In genomic region chr9:19386469-19387044, GRCh38 we compare ENCODE assay signal across 17 cellular contexts. TPM values are rescaled to one million over a fixed set of nuclear protein-coding genes. Genes with fewer than 3 reads are reported as not detected.
DNase-seq lines count a peak whose midpoint lies in the region; ATAC-seq and TF ChIP-seq lines count a peak whose summit lies in the region.
"Had no signal": no experiment of that assay in that cellular context is flagged by ENCODE, and none has a peak within 500 bp of the region (broad histone marks: within the 10 kb centered on the region; RNA-seq: fewer than 3 reads in every experiment).

No MANE protein-coding gene starts in this region.

- no peaks in the 10 kb centered on the region for H3K27me3 ChIP-seq in GM23338 (ENCODE audit: insufficient read depth)
- H3K27me3 ChIP-seq: BLaER1 had no signal

- H3K4me2 ChIP-seq in GM23338, result no peak overlapping the region
- H3K4me2 ChIP-seq: BLaER1 had no signal

- no peaks in the 10 kb centered on the region for H3K4me1 ChIP-seq in GM23338 (ENCODE audit: insufficient read depth)
- H3K4me1 ChIP-seq: BLaER1 had no signal

- no peaks in the 10 kb centered on the region for H3K36me3 ChIP-seq in GM23338 (ENCODE audit: insufficient read depth)
- H3K36me3 ChIP-seq: BLaER1 had no signal

- H3K4me1 Mint-ChIP-seq in GM23338, result no peaks in the 10 kb centered on the region
- H3K4me1 Mint-ChIP-seq in activated T-helper 17 cell treated with anti-CD3 and anti-CD28 coated beads, Interleukin-2, amount 50 U/mL, for 72 hours, result no peaks in the 10 kb centered on the region
- peaks cover 3% of the 10 kb centered on the region for H3K4me1 Mint-ChIP-seq in activated T-helper 2 cell treated with anti-CD3 and anti-CD28 coated beads, Interferon-gamma antibody, Interleukin-2, Interleukin-4, amounts not matched to agents 10 μg/mL and 5 μg/mL and 100 μg/mL, durations not matched to agents 14 hours and 24 hours and 36 hours (ENCODE audit: low read depth)

- H3F3A ChIP-seq in GM23338 (replicated peaks; ENCODE audit: low read depth), result no peaks in the 10 kb centered on the region

- H3K9me2 ChIP-seq in GM23338 (ENCODE audit: insufficient read depth), result 0 out of 2 replicates have a peak, but pooled peaks cover 3% of the 10 kb centered on the region

- intact Hi-C loops in activated T-helper 2 cell treated with anti-CD3 and anti-CD28 coated beads, Interferon-gamma antibody, Interleukin-2, Interleukin-4, amounts not matched to agents 10 μg/mL and 5 μg/mL and 100 μg/mL, durations not matched to agents 14 hours and 24 hours and 36 hours (cut with micrococcal nuclease), result no loop called here

- H2AFZ ChIP-seq in GM23338, result no peak overlapping the region

- no peaks in the 10 kb centered on the region for H3K79me2 ChIP-seq in GM23338 (replicated peaks; ENCODE audit: insufficient read depth)

- H3K4me3 Mint-ChIP-seq in GM23338, result no peak overlapping the region
- H3K4me3 Mint-ChIP-seq in activated T-helper 17 cell treated with anti-CD3 and anti-CD28 coated beads, Interleukin-2, amount 50 U/mL, for 72 hours, result no peak overlapping the region
- H3K4me3 Mint-ChIP-seq in activated T-helper 2 cell treated with anti-CD3 and anti-CD28 coated beads, Interferon-gamma antibody, Interleukin-2, Interleukin-4, amounts not matched to agents 10 μg/mL and 5 μg/mL and 100 μg/mL, durations not matched to agents 14 hours and 24 hours and 36 hours (ENCODE audit: low read depth), result no peak overlapping the region
- H3K4me3 Mint-ChIP-seq: CD8-positive, alpha-beta T cell had no signal

- DNase-seq in GM23338 (ENCODE audit: low spot score), result no peak
- peak; percentile 32 for DNase-seq in fibroblast of peridontal ligament (ENCODE audit: extremely low read depth)
- no peak for DNase-seq in islet precursor cell
- DNase-seq in DMS53 (lab: John Stamatoyannopoulos, UW), result no peak
- no peak for DNase-seq in NCI-H774 (lab: John Stamatoyannopoulos, UW)
- no peak for DNase-seq in activated T-helper 2 cell treated with anti-CD3 and anti-CD28 coated beads, Interferon-gamma antibody, Interleukin-2, Interleukin-4, amounts not matched to agents 10 μg/mL and 5 μg/mL and 100 μg/mL, durations not matched to agents 14 hours and 24 hours and 36 hours (ENCODE audit: low spot score)
- DNase-seq: CD8-positive, alpha-beta T cell; DMS79; Karpas-422; MM.1S; NCI-H1105 treated with DMSO at 0.1 percent for 48 hours; NCI-H187; NCI-H226; NCI-H526 treated with DMSO at 0.1 percent for 48 hours; SHP77 had no signal

- ATAC-seq in GM23338, result no peak
- no peak for ATAC-seq in activated T-helper 17 cell treated with anti-CD3 and anti-CD28 coated beads, Interleukin-2, amount 50 U/mL, for 72 hours (replicated peaks)
- ATAC-seq: CD8-positive, alpha-beta T cell had no signal

- H4K20me1 ChIP-seq in GM23338 (replicated peaks; ENCODE audit: insufficient read depth), result no peaks in the 10 kb centered on the region
- H4K20me1 ChIP-seq: BLaER1 had no signal

- no peaks in the 10 kb centered on the region for H3K27me3 Mint-ChIP-seq in GM23338 (ENCODE audit: insufficient read depth, low read depth, poor library complexity)
- H3K27me3 Mint-ChIP-seq in activated T-helper 17 cell treated with anti-CD3 and anti-CD28 coated beads, Interleukin-2, amount 50 U/mL, for 72 hours, result peaks cover 5% of the 10 kb centered on the region
- H3K27me3 Mint-ChIP-seq in activated T-helper 2 cell treated with anti-CD3 and anti-CD28 coated beads, Interferon-gamma antibody, Interleukin-2, Interleukin-4, amounts not matched to agents 10 μg/mL and 5 μg/mL and 100 μg/mL, durations not matched to agents 14 hours and 24 hours and 36 hours (ENCODE audit: low read depth), result peaks cover 17% of the 10 kb centered on the region

- peak overlapping the region; percentile 9; the same call in 1 of the 2 replicates for H3K27ac Mint-ChIP-seq in GM23338
- peak overlapping the region; percentile 47 for H3K27ac Mint-ChIP-seq in activated T-helper 17 cell treated with anti-CD3 and anti-CD28 coated beads, Interleukin-2, amount 50 U/mL, for 72 hours
- no peak overlapping the region for H3K27ac Mint-ChIP-seq in activated T-helper 2 cell treated with anti-CD3 and anti-CD28 coated beads, Interferon-gamma antibody, Interleukin-2, Interleukin-4, amounts not matched to agents 10 μg/mL and 5 μg/mL and 100 μg/mL, durations not matched to agents 14 hours and 24 hours and 36 hours
- H3K27ac Mint-ChIP-seq: CD8-positive, alpha-beta T cell had no signal

- no peak for TF ChIP-seq CTCF in GM23338 (conservative IDR thresholded peaks at IDR 0.05; ENCODE audit: low read depth in 2 of 2)

- no peak overlapping the region for H3K27ac ChIP-seq in GM23338 (ENCODE audit: low read depth)
- H3K27ac ChIP-seq: BLaER1 had no signal

- H3K36me3 Mint-ChIP-seq in GM23338 (ENCODE audit: low read depth), result no peaks in the 10 kb centered on the region
- no peaks in the 10 kb centered on the region for H3K36me3 Mint-ChIP-seq in activated T-helper 17 cell treated with anti-CD3 and anti-CD28 coated beads, Interleukin-2, amount 50 U/mL, for 72 hours (ENCODE audit: low read depth)
- H3K36me3 Mint-ChIP-seq in activated T-helper 2 cell treated with anti-CD3 and anti-CD28 coated beads, Interferon-gamma antibody, Interleukin-2, Interleukin-4, amounts not matched to agents 10 μg/mL and 5 μg/mL and 100 μg/mL, durations not matched to agents 14 hours and 24 hours and 36 hours (ENCODE audit: low read depth), result no peaks in the 10 kb centered on the region
- H3K36me3 Mint-ChIP-seq: CD8-positive, alpha-beta T cell had no signal

- H3K4me3 ChIP-seq in GM23338, result no peak overlapping the region
- H3K4me3 ChIP-seq: BLaER1 had no signal

- H3K9me3 Mint-ChIP-seq in GM23338, result no peaks in the 10 kb centered on the region
- no peaks in the 10 kb centered on the region for H3K9me3 Mint-ChIP-seq in activated T-helper 17 cell treated with anti-CD3 and anti-CD28 coated beads, Interleukin-2, amount 50 U/mL, for 72 hours
- H3K9me3 Mint-ChIP-seq in activated T-helper 2 cell treated with anti-CD3 and anti-CD28 coated beads, Interferon-gamma antibody, Interleukin-2, Interleukin-4, amounts not matched to agents 10 μg/mL and 5 μg/mL and 100 μg/mL, durations not matched to agents 14 hours and 24 hours and 36 hours, result no peaks in the 10 kb centered on the region
- H3K9me3 Mint-ChIP-seq: CD8-positive, alpha-beta T cell had no signal

RNA-seq across cellular contexts. Expression of gene RPS6, which starts 6.5 kb away (rescaled TPM):
- 1,381 and 1,563 TPM in 2 replicates for total RNA-seq in GM23338 (2014; rRNA removed; shearing (Covaris generic))
- polyA plus RNA-seq in GM23338 (2016; fragmentation: Nextera tagmentation; extraction: Ambion mirVana), result 2,733 and 2,894 TPM in 2 replicates
- 1,000 to 10,000 TPM; 2,772 to 3,529 TPM for total RNA-seq in activated T-helper 17 cell treated with anti-CD3 and anti-CD28 coated beads, Interleukin-2, amount 50 U/mL, for 72 hours
- 2,288 and 2,340 TPM in 2 replicates for total RNA-seq in activated T-helper 2 cell treated with anti-CD3 and anti-CD28 coated beads, Interferon-gamma antibody, Interleukin-2, Interleukin-4, amounts not matched to agents 10 μg/mL and 5 μg/mL and 100 μg/mL, durations not matched to agents 14 hours and 24 hours and 36 hours

RNA-seq across cellular contexts. Expression of gene ACER2, which starts 22.3 kb away (rescaled TPM):
- total RNA-seq in GM23338 (2014; rRNA removed; shearing (Covaris generic)), result 11.6 and 14.6 TPM in 2 replicates
- polyA plus RNA-seq in GM23338 (2016; fragmentation: Nextera tagmentation; extraction: Ambion mirVana), result 0.87 and 1.3 TPM in 2 replicates
- 1 to 10 TPM; 2.9 to 3.1 TPM for total RNA-seq in activated T-helper 17 cell treated with anti-CD3 and anti-CD28 coated beads, Interleukin-2, amount 50 U/mL, for 72 hours
- total RNA-seq in activated T-helper 2 cell treated with anti-CD3 and anti-CD28 coated beads, Interferon-gamma antibody, Interleukin-2, Interleukin-4, amounts not matched to agents 10 μg/mL and 5 μg/mL and 100 μg/mL, durations not matched to agents 14 hours and 24 hours and 36 hours, result 1.0 and 1.3 TPM in 2 replicates
